Comparison of ENCODE assay signal across 12 cellular contexts in the genomic region with DNA sequence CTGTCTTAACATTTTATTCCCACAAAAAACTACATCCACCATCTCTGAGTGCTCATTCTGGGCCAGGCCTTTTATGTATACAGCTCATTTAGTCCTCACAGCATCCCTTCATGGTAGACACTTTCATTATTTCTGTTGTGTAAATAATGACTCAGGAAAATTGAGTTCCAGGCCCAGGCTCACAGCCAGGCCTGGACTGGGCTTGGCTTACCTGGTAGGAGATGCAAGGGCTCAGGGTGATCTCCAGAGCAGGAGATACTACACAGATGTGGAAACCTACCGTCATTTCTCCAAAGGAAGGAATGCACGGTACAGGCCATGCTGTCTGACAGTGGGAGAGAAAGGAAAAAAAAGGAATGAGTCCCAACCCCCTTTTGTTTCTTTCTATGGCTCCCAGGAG. TPM values are rescaled to one million over a fixed set of nuclear protein-coding genes. Genes with fewer than 3 reads are reported as not detected.
DNase-seq lines count a peak whose midpoint lies in the region; ATAC-seq, FAIRE-seq and TF ChIP-seq lines count a peak whose summit lies in the region.
"Not testable (repeated sequence)": the region's sequence is repeated elsewhere in the genome, so short reads cannot be mapped to it uniquely, and the experiment has no call there.
"Had no signal": no experiment of that assay in that cellular context is flagged by ENCODE, and none has a peak within 500 bp of the region (broad histone marks: within the 10 kb centered on the region; RNA-seq: fewer than 3 reads in every experiment).

No MANE protein-coding gene starts in this region.

- H3K27me3 ChIP-seq in PC-3 (ENCODE audit: low read length); keratinocyte (ENCODE audit: control insufficient read depth, extremely low read depth, insufficient read depth, low read length); neuronal stem cell (ENCODE audit: control insufficient read depth in 3 of 3, insufficient read depth in 3 of 3, low read depth in 1 of 3, low read length in 3 of 3): not testable (repeated sequence)

- dilution Hi-C loops in keratinocyte (cut with MboI; ENCODE audit: extremely low pct_ligation_motif_present, low sequenced_read_pairs): not testable (repeated sequence)

- not testable (repeated sequence) for H3K36me3 ChIP-seq in PC-3 (ENCODE audit: low read depth, low read length); keratinocyte (ENCODE audit: control insufficient read depth in 2 of 2, extremely low read depth in 1 of 2, insufficient read depth in 2 of 2, low read length in 2 of 2); neuronal stem cell (replicated peaks in 1 of 2; ENCODE audit: control insufficient read depth in 2 of 2, insufficient read depth in 2 of 2, low read length in 2 of 2)

- H3K9ac ChIP-seq in PC-3 (ENCODE audit: low read length); keratinocyte (ENCODE audit: control insufficient read depth, extremely low read depth, insufficient read depth, low read length); neuronal stem cell (ENCODE audit: low read depth, low read length, poor library complexity): not testable (repeated sequence)

- not testable (repeated sequence) for H4K20me1 ChIP-seq in PC-3 (ENCODE audit: low read length); keratinocyte (ENCODE audit: control insufficient read depth, extremely low read depth, insufficient read depth, low read length)

- BruUV-seq in PC-3 (replicated peaks; lab: Mats Ljungman, UMichigan); MCF 10A (replicated peaks; lab: Mats Ljungman, UMichigan): not testable (repeated sequence)

- not testable (repeated sequence) for H3F3A ChIP-seq in PC-3 (ENCODE audit: low read length, unreplicated experiment)

- not testable (repeated sequence) for H3K4me3 Mint-ChIP-seq in MCF 10A (ENCODE audit: unreplicated experiment)

- not testable (repeated sequence) for H3K9me3 ChIP-seq in PC-3 (ENCODE audit: low read length); keratinocyte (ENCODE audit: control insufficient read depth, low read depth, low read length); neuronal stem cell (replicated peaks in 1 of 2; ENCODE audit: control insufficient read depth in 2 of 2, insufficient read depth in 1 of 2, low read depth in 1 of 2, low read length in 2 of 2)

- not testable (repeated sequence) for H3K9me2 ChIP-seq in PC-3 (replicated peaks; ENCODE audit: low read length)

- not testable (repeated sequence) for H2BK15ac ChIP-seq in neuronal stem cell (ENCODE audit: low read length)

- H2BK5ac ChIP-seq in neuronal stem cell (ENCODE audit: low read length): not testable (repeated sequence)

- H3K36me3 Mint-ChIP-seq in MCF 10A (ENCODE audit: insufficient read depth, unreplicated experiment): not testable (repeated sequence)

- not testable (repeated sequence) for H3K14ac ChIP-seq in neuronal stem cell (ENCODE audit: low read length)

- not testable (repeated sequence) for H3K9me3 Mint-ChIP-seq in MCF 10A (ENCODE audit: unreplicated experiment)

- ATAC-seq in PC-3: peak; percentile 98

- not testable (repeated sequence) for H2AK5ac ChIP-seq in neuronal stem cell (ENCODE audit: low read depth, low read length)

- not testable (repeated sequence) for H3K79me1 ChIP-seq in neuronal stem cell (ENCODE audit: low read depth, low read length)

- not testable (repeated sequence) for H3K4ac ChIP-seq in neuronal stem cell (ENCODE audit: low read length)

- H3K23ac ChIP-seq in neuronal stem cell (ENCODE audit: low read depth, low read length, poor library complexity): not testable (repeated sequence)

- peaks cover 12% of the 10 kb centered on the region for H3K4me1 Mint-ChIP-seq in MCF 10A (ENCODE audit: insufficient read depth, unreplicated experiment)

- POLR2A ChIA-PET in PC-3 (lab: Charles Lee; ENCODE audit: unreplicated experiment): interaction anchor here (0.6 kb wide), 1 partner anchor 67 kb away, joined by 4 read pairs; no protein-coding TSS in a partner anchor
- POLR2A ChIA-PET in MCF 10A (lab: Yijun Ruan, JAX): interaction anchor here (0.6 to 1.5 kb wide), 6 partner anchors 9 to 351 kb away, joined by 3 to 4 read pairs (median 3); a partner anchor contains a TSS

- CTCF ChIA-PET in PC-3 (lab: Charles Lee) (interaction anchor here (0.6 kb wide), 1 partner anchor 106 kb away, joined by 4 read pairs; no protein-coding TSS in a partner anchor), MCF 10A (lab: Yijun Ruan, JAX) (interaction anchor here (0.6 to 1.7 kb wide), 9 partner anchors 8 to 371 kb away, joined by 3 to 8 read pairs (median 3); no protein-coding TSS in a partner anchor)

- H2BK120ac ChIP-seq in neuronal stem cell (ENCODE audit: low read depth, low read length): not testable (repeated sequence)

- DNase-seq in DMS53 treated with DMSO at 0.1 percent for 48 hours (lab: John Stamatoyannopoulos, UW; ENCODE audit: unreplicated experiment) (peak; percentile 42), LNCaP clone FGC (ENCODE audit: low read depth) (peak; percentile 57), NCI-H2081 (lab: John Stamatoyannopoulos, UW) (peak; percentile 67 to 91), PC-3 (peak; percentile 70), MCF 10A (ENCODE audit: unreplicated experiment) (peak; percentile 57)
- DNase-seq in keratinocyte (ENCODE audit: low read depth, low spot score); neuronal stem cell (ENCODE audit: low spot score): not testable (repeated sequence)

- not testable (repeated sequence) for H3K4me3 ChIP-seq in LNCaP clone FGC (ENCODE audit: low read depth, low read length); PC-3 (ENCODE audit: low read length); keratinocyte (ENCODE audit: control insufficient read depth in 2 of 3, extremely low read depth in 1 of 3, insufficient read depth in 2 of 3, low read depth in 1 of 3, low read length in 3 of 3); neuronal stem cell (ENCODE audit: low read length in 2 of 2)

- peaks cover 13% of the 10 kb centered on the region for H3K4me1 ChIP-seq in PC-3 (ENCODE audit: insufficient read depth, low read length)
- H3K4me1 ChIP-seq in keratinocyte (ENCODE audit: control insufficient read depth, extremely low read depth, insufficient read depth, low read length); neuronal stem cell (ENCODE audit: control insufficient read depth in 2 of 2, insufficient read depth in 1 of 2, low read depth in 1 of 2, low read length in 2 of 2): not testable (repeated sequence)

- not testable (repeated sequence) for H4K91ac ChIP-seq in neuronal stem cell (ENCODE audit: low read depth, low read length, poor library complexity)

- peak overlapping the region; percentile 65 for H3K27ac Mint-ChIP-seq in MCF 10A (ENCODE audit: low read depth, unreplicated experiment)

- not testable (repeated sequence) for TF ChIP-seq CTCF in LNCaP clone FGC (IDR thresholded peaks at IDR 0.05; ENCODE audit: control insufficient read depth, extremely low read depth, insufficient read depth); PC-3 (conservative IDR thresholded peaks at IDR 0.05; ENCODE audit: low read depth, low read length); MCF 10A (IDR thresholded peaks at IDR 0.05; ENCODE audit: unreplicated experiment); keratinocyte (optimal IDR thresholded peaks at IDR 0.05 in 1 of 3, IDR thresholded peaks at IDR 0.05 in 1 of 3, conservative IDR thresholded peaks at IDR 0.05 in 1 of 3; ENCODE audit: extremely low read depth in 1 of 3, insufficient read depth in 2 of 3, low read length in 3 of 3)

- not testable (repeated sequence) for H3K18ac ChIP-seq in neuronal stem cell (ENCODE audit: low read length)

- H3K27me3 Mint-ChIP-seq in MCF 10A (ENCODE audit: insufficient read depth, unreplicated experiment): not testable (repeated sequence)

- not testable (repeated sequence) for H2AFZ ChIP-seq in PC-3 (ENCODE audit: low read length)
- H2AFZ ChIP-seq in keratinocyte (ENCODE audit: control insufficient read depth, low read length): peak overlapping the region; percentile 27
- H2AFZ ChIP-seq in neuronal stem cell (ENCODE audit: low read length): peak overlapping the region; percentile 59

- peak overlapping the region; percentile 50; the same call in 1 of the 2 replicates for H3K4me2 ChIP-seq in PC-3 (ENCODE audit: low read length)
- not testable (repeated sequence) for H3K4me2 ChIP-seq in keratinocyte (ENCODE audit: control insufficient read depth, extremely low read depth, insufficient read depth, low read depth, low read length); neuronal stem cell (ENCODE audit: insufficient read depth, low read length, poor library complexity, severe bottlenecking)

- not testable (repeated sequence) for H3K9me1 ChIP-seq in keratinocyte (ENCODE audit: control insufficient read depth, extremely low read depth, insufficient read depth, low read length)

- H3K27ac ChIP-seq in PC-3 (ENCODE audit: low read length): peak overlapping the region; percentile 81
- not testable (repeated sequence) for H3K27ac ChIP-seq in keratinocyte (ENCODE audit: control insufficient read depth, insufficient read depth, low read length); neuronal stem cell (replicated peaks; ENCODE audit: low read length)

- intact Hi-C loops in PC-3 (cut with micrococcal nuclease); MCF 10A (cut with micrococcal nuclease): not testable (repeated sequence)

- not testable (repeated sequence) for H2BK12ac ChIP-seq in neuronal stem cell (ENCODE audit: low read length)

- WGBS in neuronal stem cell (ENCODE audit: extremely low coverage in 2 of 2, insufficient read length in 2 of 2, insufficient replicate concordance in 1 of 2), 2 donors: no CpG with 5 or more reads among the region's 2 CpGs

- not testable (repeated sequence) for H4K8ac ChIP-seq in neuronal stem cell (ENCODE audit: low read depth, low read length)

- not testable (repeated sequence) for FAIRE-seq in keratinocyte (lab: Jason Lieb, UNC)

- H3K79me2 ChIP-seq in PC-3 (ENCODE audit: low read length); keratinocyte (ENCODE audit: control insufficient read depth, insufficient read depth, low read length): not testable (repeated sequence)

RNA-seq across cellular contexts. Expression of a gene that starts 9.8 kb away (rescaled TPM):
- total RNA-seq in PC-3 (2014; rRNA removed) (18.4 and 20.9 TPM in 2 replicates), MCF 10A (2022) (33.8 and 41.6 TPM in 2 replicates)
- polyA plus RNA-seq in keratinocyte: 11.5 to 39.7 TPM (median 20.5 TPM) in 3 replicates
- 36.0 TPM for polyA plus RNA-seq in keratinocyte (2011; ENCODE audit: low read depth)
- polyA plus RNA-seq in keratinocyte (2011; cell fraction: cytosol; rRNA removed): 26.4 and 39.9 TPM in 2 replicates
- 24.6 and 28.7 TPM in 2 replicates for polyA plus RNA-seq in keratinocyte (2011; cell fraction: nucleus; rRNA removed)
- polyA plus RNA-seq in keratinocyte (2012; ENCODE audit: low replicate concordance): 35.9 and 60.3 TPM in 2 replicates
- 15.0 to 24.3 TPM (median 18.9 TPM) in 3 replicates for polyA minus RNA-seq in keratinocyte
- polyA minus RNA-seq in keratinocyte (2011; cell fraction: cytosol; rRNA and poly(A)+ RNA removed): 18.6 TPM
- 12.5 and 23.7 TPM in 2 replicates for polyA minus RNA-seq in keratinocyte (2011; cell fraction: nucleus; rRNA and poly(A)+ RNA removed)
- 133 TPM for polyA plus RNA-seq in neuronal stem cell (2013, experiment 1 of 2)
- 136 TPM for polyA plus RNA-seq in neuronal stem cell (2013, experiment 2 of 2)

RNA-seq across cellular contexts. Expression of a gene that starts 11.8 kb away (rescaled TPM):
- total RNA-seq in PC-3 (2014; rRNA removed): 225 and 240 TPM in 2 replicates
- 0.74 and 1.4 TPM in 2 replicates for total RNA-seq in MCF 10A (2022)
- polyA plus RNA-seq in keratinocyte: 5.9 to 34.6 TPM (median 9.1 TPM) in 3 replicates
- 39.8 TPM for polyA plus RNA-seq in keratinocyte (2011; ENCODE audit: low read depth)
- polyA plus RNA-seq in keratinocyte (2011; cell fraction: cytosol; rRNA removed): 9.5 and 14.0 TPM in 2 replicates
- polyA plus RNA-seq in keratinocyte (2011; cell fraction: nucleus; rRNA removed): 4.1 and 4.2 TPM in 2 replicates
- polyA plus RNA-seq in keratinocyte (2012; ENCODE audit: low replicate concordance): 60.7 and 196 TPM in 2 replicates
- 6.1 to 31.9 TPM (median 9.3 TPM) in 3 replicates for polyA minus RNA-seq in keratinocyte
- polyA minus RNA-seq in keratinocyte (2011; cell fraction: cytosol; rRNA and poly(A)+ RNA removed): 5.6 TPM
- polyA minus RNA-seq in keratinocyte (2011; cell fraction: nucleus; rRNA and poly(A)+ RNA removed): 0.74 and 1.5 TPM in 2 replicates
- 0.06 TPM for polyA plus RNA-seq in neuronal stem cell (2013, experiment 1 of 2)
- not detected for polyA plus RNA-seq in neuronal stem cell (2013, experiment 2 of 2)
- total RNA-seq: CD4-positive, alpha-beta memory T cell; mononuclear cell; neural crest cell; SJCRH30; T-helper 1 cell treated with Interleukin-12 subunit alpha and Interleukin-12 subunit beta and Interleukin-4 antibody, amounts not matched to agents 30 ng/mL and 1 ng/mL, for 36 hours had no signal
- polyA plus RNA-seq: CD4-positive, alpha-beta memory T cell had no signal

Comparison
In these comparisons a context has a peak if more than half of its experiments do, and no peak if none do; other contexts are left out.
1. RNA of a gene that starts 11.8 kb away (total RNA-seq): 225 to 240 TPM in PC-3; 0.74 to 1.4 TPM in MCF 10A; every median in the first group is over 10 times any median in the second.